In the genomic region with DNA sequence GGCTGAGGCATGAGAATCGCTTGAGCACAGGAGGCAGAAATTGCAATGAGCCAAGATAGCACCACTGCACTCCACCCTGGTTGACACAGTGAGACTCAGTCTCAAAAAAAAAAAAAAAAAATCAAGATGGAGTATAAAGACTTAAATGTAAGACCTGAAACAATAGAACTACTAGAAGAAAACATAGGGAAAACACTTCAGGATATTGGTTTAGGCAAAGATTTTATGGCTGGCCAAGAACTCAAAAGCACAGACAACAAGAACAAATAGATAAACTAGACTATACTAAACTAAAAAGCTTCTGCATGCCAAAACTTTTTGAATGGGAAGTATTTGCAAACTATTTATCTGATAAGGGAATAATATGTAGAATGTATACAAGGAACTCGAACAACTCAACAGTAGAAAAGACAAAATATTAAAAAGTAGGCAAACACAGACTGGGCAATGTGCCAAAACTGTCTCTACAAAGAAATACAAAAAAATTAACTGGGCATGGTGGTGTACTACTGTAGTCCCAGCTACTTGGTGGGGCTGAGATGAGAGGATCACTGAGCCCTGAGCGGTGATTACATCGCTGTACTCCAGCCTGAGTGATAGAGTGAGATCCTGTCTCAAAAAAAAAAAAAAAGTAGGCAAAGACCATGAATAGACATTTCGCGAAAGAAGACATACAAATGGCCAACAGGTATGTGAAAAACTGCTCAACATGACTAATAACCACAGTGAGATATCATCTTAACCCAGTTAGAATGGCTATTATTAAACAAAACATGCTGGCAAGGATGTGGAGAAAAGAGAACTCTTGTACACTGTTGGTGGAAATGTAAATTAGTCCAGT, we compare ENCODE assay signal across 18 cellular contexts. TPM values are rescaled to one million over a fixed set of nuclear protein-coding genes. Genes with fewer than 3 reads are reported as not detected.
A peak's percentile ranks its signal among the peaks of the same experiment; 100 is the strongest.
DNase-seq lines count a peak whose midpoint lies in the region; ATAC-seq and TF ChIP-seq lines count a peak whose summit lies in the region.
"Had no signal": no experiment of that assay in that cellular context is flagged by ENCODE, and none has a peak within 500 bp of the region (broad histone marks: within the 10 kb centered on the region; RNA-seq: fewer than 3 reads in every experiment).

No MANE protein-coding gene starts in this region.

- WGBS in SK-N-SH (ENCODE audit: low lambda C conversion rate) = 78% methylated on average over 6 of the region's 6 CpGs

- peaks cover 11% of the 10 kb centered on the region for H3K4me1 Mint-ChIP-seq in T-helper 2 cell treated with Interferon-gamma antibody and Interleukin-4, amounts not matched to agents 5 μg/mL and 100 μg/mL, for 36 hours (ENCODE audit: low read depth)

- POLR2A ChIA-PET in SK-N-SH (lab: Yijun Ruan, JAX) = interaction anchor here (0.6 kb wide), 1 partner anchor 26 kb away, joined by 3 read pairs; no protein-coding TSS in a partner anchor

- no peaks in the 10 kb centered on the region for H3K27me3 Mint-ChIP-seq in T-helper 2 cell treated with Interferon-gamma antibody and Interleukin-4, amounts not matched to agents 5 μg/mL and 100 μg/mL, for 36 hours (ENCODE audit: low read depth)
- H3K27me3 Mint-ChIP-seq: dendritic cell treated with granulocyte-macrophage colony-stimulating factor and Interleukin-4, amounts not matched to agents 40 ng/mL and 50 ng/mL, for 4 days; stimulated activated naive CD8-positive, alpha-beta T cell treated with anti-CD3 and anti-CD28 coated beads, Interleukin-15, Interleukin-2, amounts not matched to agents 100 ng/mL and 50 ng/mL, for 24 hours had no signal

- H3K4me3 Mint-ChIP-seq in T-helper 2 cell treated with Interferon-gamma antibody and Interleukin-4, amounts not matched to agents 5 μg/mL and 100 μg/mL, for 36 hours = no peak overlapping the region
- H3K4me3 Mint-ChIP-seq: dendritic cell treated with granulocyte-macrophage colony-stimulating factor and Interleukin-4, amounts not matched to agents 40 ng/mL and 50 ng/mL, for 4 days; stimulated activated naive CD8-positive, alpha-beta T cell treated with anti-CD3 and anti-CD28 coated beads, Interleukin-15, Interleukin-2, amounts not matched to agents 100 ng/mL and 50 ng/mL, for 24 hours had no signal

- 0 out of 2 replicates have a peak, but pooled peaks cover 12% of the 10 kb centered on the region for H3K9me3 ChIP-seq in SK-N-SH
- H3K9me3 ChIP-seq: body of pancreas, upper lobe of right lung had no signal

- peaks cover 10 to 31% of the 10 kb centered on the region in 2 experiments for H3K36me3 ChIP-seq in SK-N-SH (replicated peaks in 1 of 2; ENCODE audit: control insufficient read depth in 1 of 2, insufficient read depth in 2 of 2, low read length in 1 of 2)
- H3K36me3 ChIP-seq: upper lobe of right lung had no signal

- no peak overlapping the region for H3K9ac ChIP-seq in SK-N-SH

- no peak overlapping the region for H3K4me3 ChIP-seq in SK-N-SH (ENCODE audit: low read depth in 2 of 2, low read length in 1 of 2)
- H3K4me3 ChIP-seq: body of pancreas, upper lobe of right lung had no signal

- H3K27me3 ChIP-seq in SK-N-SH (ENCODE audit: insufficient read depth) = no peaks in the 10 kb centered on the region
- H3K27me3 ChIP-seq: body of pancreas, upper lobe of right lung had no signal

- no peak for ATAC-seq in GM21528 (IDR thresholded peaks at IDR 0.05; ENCODE audit: low FRiP score, unreplicated experiment)
- ATAC-seq: body of pancreas, sciatic nerve, upper lobe of right lung had no signal

- no peaks in the 10 kb centered on the region for H3K4me1 ChIP-seq in SK-N-SH (ENCODE audit: control insufficient read depth in 1 of 2, insufficient read depth in 2 of 2, low read depth in 1 of 2, low read length in 1 of 2)
- H3K4me1 ChIP-seq: upper lobe of right lung had no signal

- no peak for DNase-seq in T-helper 2 cell treated with Interferon-gamma antibody and Interleukin-4, amounts not matched to agents 5 μg/mL and 100 μg/mL, for 36 hours (ENCODE audit: low spot score)
- DNase-seq in T-helper 2 cell (no peak), ELR (ENCODE audit: low read depth) (peak; percentile 51), SK-N-SH (no peak), iris pigment epithelial cell (ENCODE audit: low read depth) (peak; percentile 7), MV-4-11 (lab: John Stamatoyannopoulos, UW) (no peak), NCI-H2029 treated with DMSO at 0.1 percent for 48 hours (lab: John Stamatoyannopoulos, UW) (no peak)
- DNase-seq: ACHN, activated gamma-delta T cell, body of pancreas, MM.1S, NCI-H1930, NCI-H526 treated with DMSO at 0.1 percent for 48 hours, upper lobe of right lung had no signal

- no peak overlapping the region for H3K4me2 ChIP-seq in SK-N-SH

- H2AFZ ChIP-seq in SK-N-SH (ENCODE audit: low read depth) = no peak overlapping the region

- H3K79me2 ChIP-seq in SK-N-SH (ENCODE audit: insufficient read depth) = no peaks in the 10 kb centered on the region

- H4K20me1 ChIP-seq in SK-N-SH (ENCODE audit: insufficient read depth) = no peaks in the 10 kb centered on the region

- TF ChIP-seq RAD21 in SK-N-SH (IDR thresholded peaks at IDR 0.05; ENCODE audit: low read length) = no peak

- peaks cover 23% of the 10 kb centered on the region for H3F3A ChIP-seq in SK-N-SH (replicated peaks; ENCODE audit: insufficient read depth)

- TF ChIP-seq EP300 in SK-N-SH (IDR thresholded peaks at IDR 0.05; ENCODE audit: borderline replicate concordance in 1 of 2, low read depth in 1 of 2, low read length in 1 of 2) = no peak

- CTCF ChIA-PET in SK-N-SH (lab: Yijun Ruan, JAX) = interaction anchor here (1.0 to 6.6 kb wide), 3 partner anchors 25 to 395 kb away, joined by 3 to 117 read pairs (median 5); partner anchors contain the start of genes DTL and INTS7

- H3K36me3 Mint-ChIP-seq in T-helper 2 cell treated with Interferon-gamma antibody and Interleukin-4, amounts not matched to agents 5 μg/mL and 100 μg/mL, for 36 hours (ENCODE audit: low read depth) = peaks cover 57% of the 10 kb centered on the region

- peak overlapping the region; percentile 15 for H3K27ac Mint-ChIP-seq in T-helper 2 cell treated with Interferon-gamma antibody and Interleukin-4, amounts not matched to agents 5 μg/mL and 100 μg/mL, for 36 hours
- H3K27ac Mint-ChIP-seq: dendritic cell treated with granulocyte-macrophage colony-stimulating factor and Interleukin-4, amounts not matched to agents 40 ng/mL and 50 ng/mL, for 4 days; stimulated activated naive CD8-positive, alpha-beta T cell treated with anti-CD3 and anti-CD28 coated beads, Interleukin-15, Interleukin-2, amounts not matched to agents 100 ng/mL and 50 ng/mL, for 24 hours had no signal

- H3K9me3 Mint-ChIP-seq in T-helper 2 cell treated with Interferon-gamma antibody and Interleukin-4, amounts not matched to agents 5 μg/mL and 100 μg/mL, for 36 hours = peaks cover 27% of the 10 kb centered on the region

- H3K27ac ChIP-seq in SK-N-SH (ENCODE audit: low read depth in 2 of 2, low read length in 1 of 2) = peak overlapping the region in 1 of 2 experiments; percentile 2; a peak in 1 of 4 replicates
- H3K27ac ChIP-seq: body of pancreas, upper lobe of right lung had no signal

- H3K9me2 ChIP-seq in SK-N-SH = no peaks in the 10 kb centered on the region

- TF ChIP-seq CTCF in SK-N-SH (IDR thresholded peaks at IDR 0.05) = no peak

TF ChIP-seq in SK-N-SH, 30 proteins besides CTCF, POLR2A, EP300 and RAD21:
- TF ChIP-seq TEAD4 (IDR thresholded peaks at IDR 0.05; ENCODE audit: borderline replicate concordance, insufficient read depth) (no peak), ELF1 (IDR thresholded peaks at IDR 0.05) (no peak), SIN3A (IDR thresholded peaks at IDR 0.05; ENCODE audit: borderline replicate concordance, low read depth, low read length) (no peak), FOXM1 (IDR thresholded peaks at IDR 0.05; ENCODE audit: low read depth) (no peak), NFIC (IDR thresholded peaks at IDR 0.05; ENCODE audit: borderline replicate concordance) (peak; percentile 36; the same call in 1 of the 2 replicates), CHD2 (IDR thresholded peaks at IDR 0.05; ENCODE audit: low read length, partially characterized antibody) (no peak), GATA2 (CRISPR knock-in tag; IDR thresholded peaks at IDR 0.05) (no peak), YY1 (IDR thresholded peaks at IDR 0.05; ENCODE audit: low read depth) (no peak), SMC3 (IDR thresholded peaks at IDR 0.05; ENCODE audit: low read depth, low read length) (no peak)

RNA-seq across cellular contexts. Expression of gene DTL, which starts 25.3 kb away (rescaled TPM):
- 9.3 and 12.6 TPM in 2 replicates for polyA plus RNA-seq in SK-N-SH (2012; rRNA removed)
- 7.9 and 9.3 TPM in 2 replicates for polyA plus RNA-seq in SK-N-SH (2012; cell fraction: cytosol; rRNA removed)
- 7.0 and 13.1 TPM in 2 replicates for polyA plus RNA-seq in SK-N-SH (2012; cell fraction: nucleus; rRNA removed)

RNA-seq across cellular contexts. Expression of gene INTS7, which starts 25.5 kb away (rescaled TPM):
- polyA plus RNA-seq in SK-N-SH (2012; rRNA removed) = 8.7 and 11.7 TPM in 2 replicates
- 9.1 and 10.3 TPM in 2 replicates for polyA plus RNA-seq in SK-N-SH (2012; cell fraction: cytosol; rRNA removed)
- 5.2 and 13.6 TPM in 2 replicates for polyA plus RNA-seq in SK-N-SH (2012; cell fraction: nucleus; rRNA removed)

Comparison
In these comparisons a context has a peak if more than half of its experiments do, and no peak if none do; other contexts are left out.
1. DNase-seq: peak in ELR (single experiment) and iris pigment epithelial cell (single experiment); none in T-helper 2 cell treated with Interferon-gamma antibody and Interleukin-4, amounts not matched to agents 5 μg/mL and 100 μg/mL, for 36 hours (single experiment), T-helper 2 cell (0 of 5), SK-N-SH (single experiment), MV-4-11 (single experiment) and NCI-H2029 treated with DMSO at 0.1 percent for 48 hours (single experiment).